In genomic region chr15:22979069-22979698, GRCh38 we compare ENCODE assay signal across 7 cellular contexts. TPM values are rescaled to one million over a fixed set of nuclear protein-coding genes. Genes with fewer than 3 reads are reported as not detected.
A peak's percentile ranks its signal among the peaks of the same experiment; 100 is the strongest.
DNase-seq lines count a peak whose midpoint lies in the region; ATAC-seq and TF ChIP-seq lines count a peak whose summit lies in the region.

No MANE protein-coding gene starts in this region.

- H3K4me3 ChIP-seq in GM12875 (ENCODE audit: low read depth, low read length), result peak overlapping the region; percentile 92
- peak overlapping the region; percentile 85 for H3K4me3 ChIP-seq in H7 (ENCODE audit: insufficient read depth, low read depth, low read length)
- H3K4me3 ChIP-seq in MG63, result peak overlapping the region; percentile 85
- peak overlapping the region; percentile 72 to 98 for H3K4me3 ChIP-seq in muscle layer of duodenum (ENCODE audit: low read depth in 1 of 2, low read length in 2 of 2)
- peak overlapping the region; percentile 72 to 76 (median 76) for H3K4me3 ChIP-seq in tibial nerve

- CTCF ChIA-PET in activated CD8-positive, alpha-beta T cell treated with anti-CD3 and anti-CD28 coated beads for 36 hours (lab: Charles Lee), result interaction anchor here (1.3 kb wide), 1 partner anchor 60 kb away, joined by 3 read pairs; the partner anchor contains the start of gene TUBGCP5

- 0 to 1% methylated on average over 27 to 54 of the region's 54 CpGs for WGBS in tibial nerve, 2 donors

- POLR2A ChIA-PET in activated CD8-positive, alpha-beta T cell treated with anti-CD3 and anti-CD28 coated beads for 36 hours (lab: Charles Lee), result interaction anchor here (1.2 kb wide), 1 partner anchor 60 kb away, joined by 3 read pairs; the partner anchor contains the start of gene TUBGCP5

- H3K4me1 Mint-ChIP-seq in activated CD8-positive, alpha-beta T cell treated with anti-CD3 and anti-CD28 coated beads for 36 hours (ENCODE audit: low read depth), result peaks cover 4% of the 10 kb centered on the region

- peak; percentile 73 for ATAC-seq in activated CD8-positive, alpha-beta T cell treated with anti-CD3 and anti-CD28 coated beads for 36 hours

- intact Hi-C loops in activated CD8-positive, alpha-beta T cell treated with anti-CD3 and anti-CD28 coated beads for 36 hours (cut with micrococcal nuclease), result loop anchor here (10.0 kb wide), 1 partner anchor 56 kb away; the partner anchor contains the start of gene TUBGCP5

- H3K27ac ChIP-seq in muscle layer of duodenum (ENCODE audit: low read length), result peak overlapping the region; percentile 65
- H3K27ac ChIP-seq in tibial nerve, result peak overlapping the region; percentile 55 to 91 (median 85)

- no peaks in the 10 kb centered on the region for H3K9me3 ChIP-seq in MG63
- H3K9me3 ChIP-seq in muscle layer of duodenum (ENCODE audit: control insufficient read depth in 1 of 2, low read length in 2 of 2), result no peaks in the 10 kb centered on the region
- H3K9me3 ChIP-seq in tibial nerve, result no peaks in the 10 kb centered on the region

- TF ChIP-seq CTCF in GM12875 (IDR thresholded peaks at IDR 0.05; ENCODE audit: borderline replicate concordance, insufficient read depth, low read depth, low read length) (0 out of 2 replicates have a peak, but pooled peaks have one; percentile 15), tibial nerve (IDR thresholded peaks at IDR 0.05) (no peak)
- no peak for TF ChIP-seq CTCF in activated CD8-positive, alpha-beta T cell treated with anti-CD3 and anti-CD28 coated beads for 36 hours (IDR thresholded peaks at IDR 0.05)

- no peak overlapping the region for H3K27ac Mint-ChIP-seq in activated CD8-positive, alpha-beta T cell treated with anti-CD3 and anti-CD28 coated beads for 36 hours

- peak; percentile 78 for DNase-seq in H7
- DNase-seq in MG63, result peak; percentile 64
- peak; percentile 59 for DNase-seq in activated CD8-positive, alpha-beta T cell treated with anti-CD3 and anti-CD28 coated beads for 36 hours
- DNase-seq in erythroblast (lab: John Stamatoyannopoulos, UW), result peak; percentile 48 to 56
- peak in 1 of 2 donors; percentile 43 for DNase-seq in tibial nerve (ENCODE audit: low spot score in 2 of 2)

- H3K27me3 ChIP-seq in H7 (ENCODE audit: control insufficient read depth, insufficient read depth, low read length) (peaks cover 22% of the 10 kb centered on the region), MG63 (no peaks in the 10 kb centered on the region), muscle layer of duodenum (ENCODE audit: low read depth, low read length) (no peaks in the 10 kb centered on the region), tibial nerve (no peaks in the 10 kb centered on the region)

- H3K9me3 Mint-ChIP-seq in activated CD8-positive, alpha-beta T cell treated with anti-CD3 and anti-CD28 coated beads for 36 hours, result no peaks in the 10 kb centered on the region

- H3K4me1 ChIP-seq in muscle layer of duodenum (ENCODE audit: control insufficient read depth in 1 of 2, insufficient read depth in 2 of 2, low read length in 2 of 2) (peaks cover 0 to 9% of the 10 kb centered on the region in 2 donors), tibial nerve (peaks cover 0 to 28% (median 7%) of the 10 kb centered on the region in 4 donors)

- peak overlapping the region; percentile 82 for H3K4me3 Mint-ChIP-seq in activated CD8-positive, alpha-beta T cell treated with anti-CD3 and anti-CD28 coated beads for 36 hours

- no peaks in the 10 kb centered on the region for H3K36me3 Mint-ChIP-seq in activated CD8-positive, alpha-beta T cell treated with anti-CD3 and anti-CD28 coated beads for 36 hours (ENCODE audit: low read depth)

- no peak for TF ChIP-seq EP300 in tibial nerve (IDR thresholded peaks at IDR 0.05)

- H3K27me3 Mint-ChIP-seq in activated CD8-positive, alpha-beta T cell treated with anti-CD3 and anti-CD28 coated beads for 36 hours, result peaks cover 13% of the 10 kb centered on the region

- TF ChIP-seq POLR2A in erythroblast (IDR thresholded peaks at IDR 0.05; ENCODE audit: low read length) (no peak), tibial nerve (IDR thresholded peaks at IDR 0.05) (no peak)

- H3K36me3 ChIP-seq in H7 (replicated peaks; ENCODE audit: control insufficient read depth, insufficient read depth, low read length) (no peaks in the 10 kb centered on the region), MG63 (no peaks in the 10 kb centered on the region; the same call in 1 of the 2 replicates), muscle layer of duodenum (ENCODE audit: control insufficient read depth in 1 of 2, insufficient read depth in 2 of 2, low read length in 2 of 2) (no peaks in the 10 kb centered on the region), tibial nerve (no peaks in the 10 kb centered on the region)

RNA-seq across cellular contexts. Expression of gene CYFIP1, which starts 1.0 kb away (rescaled TPM):
- 84.2 and 85.7 TPM in 2 replicates for total RNA-seq in H7 (2014; rRNA removed; shearing (Covaris generic))
- 52.7 and 71.9 TPM in 2 replicates for total RNA-seq in MG63 (2014; rRNA removed; shearing (Covaris generic); ENCODE audit: low replicate concordance)
- 10 to 100 TPM; 10.4 to 11.6 TPM for total RNA-seq in activated CD8-positive, alpha-beta T cell treated with anti-CD3 and anti-CD28 coated beads for 36 hours
- total RNA-seq in tibial nerve, result 100 to 1,000 TPM in 2 of 4 donors, 10 to 100 TPM in 2; 77.4 to 121 (median 101) TPM
